14 cellular contexts compared by ENCODE assay signal in the genomic region with DNA sequence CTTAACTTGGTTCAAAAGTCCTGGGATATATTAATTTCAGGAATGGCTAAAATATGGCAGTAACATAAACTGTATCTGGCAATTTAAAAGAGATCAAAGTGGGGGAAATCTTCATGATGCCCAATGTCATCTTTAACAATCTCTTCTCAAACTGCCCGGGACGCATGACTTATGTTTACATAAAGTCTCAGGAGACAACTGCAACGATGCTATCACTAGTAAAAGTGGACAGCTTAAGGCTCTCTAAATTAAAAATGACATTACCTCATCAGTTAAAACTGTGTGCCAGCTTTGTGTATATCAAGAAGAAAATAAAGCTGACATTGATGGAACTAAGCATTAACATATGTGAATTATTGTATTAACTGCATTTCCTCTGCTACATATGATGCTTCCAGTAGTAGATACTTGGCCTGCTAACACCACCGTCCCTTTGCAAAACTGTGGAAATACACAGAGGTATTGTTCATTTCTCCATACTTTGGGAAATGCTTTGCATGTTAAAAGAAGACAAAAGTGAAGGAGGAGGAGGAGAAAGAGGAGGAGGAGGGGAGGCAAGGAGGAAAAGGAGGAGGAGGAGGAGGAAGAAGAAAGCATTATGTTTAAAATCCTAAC.
DNase-seq lines count a peak whose midpoint lies in the region; ATAC-seq, FAIRE-seq and TF ChIP-seq lines count a peak whose summit lies in the region.
"Had no signal": no experiment of that assay in that cellular context is flagged by ENCODE, and none has a peak within 500 bp of the region (broad histone marks: within the 10 kb centered on the region; RNA-seq: fewer than 3 reads in every experiment).

No MANE protein-coding gene starts in this region.

- H3K27ac ChIP-seq in A549 (peak overlapping the region; percentile 92 to 98), coronary artery (peak overlapping the region in 1 of 2 donors; percentile 86)

- H3K27me3 Mint-ChIP-seq in nephron (ENCODE audit: low read depth), result no peaks in the 10 kb centered on the region
- H3K27me3 Mint-ChIP-seq in naive thymus-derived CD8-positive, alpha-beta T cell, result peaks cover 0 to 8% (median 2%) of the 10 kb centered on the region in 5 donors

- peak overlapping the region; percentile 81 for H3K4me2 ChIP-seq in A549

- FAIRE-seq in A549 (lab: Jason Lieb, UNC), result peak; percentile 83

- CTCF ChIA-PET in A549 (lab: Yijun Ruan, JAX), result interaction anchor here (0.9 to 3.1 kb wide), 7 partner anchors 35 to 1366 kb away, joined by 3 to 27 read pairs (median 6); no protein-coding TSS in a partner anchor

- peaks cover 45% of the 10 kb centered on the region for H3K4me1 Mint-ChIP-seq in nephron
- peaks cover 0 to 4% (median 0%) of the 10 kb centered on the region in 4 donors for H3K4me1 Mint-ChIP-seq in naive thymus-derived CD8-positive, alpha-beta T cell

- TF ChIP-seq CTCF in A549 (IDR thresholded peaks at IDR 0.05), result no peak
- no peak for TF ChIP-seq CTCF in coronary artery (IDR thresholded peaks at IDR 0.05)
- no peak for TF ChIP-seq CTCF in nephron (IDR thresholded peaks at IDR 0.05; ENCODE audit: unreplicated experiment in 3 of 3)

- H3K9me3 Mint-ChIP-seq in nephron, result no peaks in the 10 kb centered on the region
- no peaks in the 10 kb centered on the region for H3K9me3 Mint-ChIP-seq in naive thymus-derived CD8-positive, alpha-beta T cell
- H3K9me3 Mint-ChIP-seq: natural killer cell; T-helper 1 cell treated with Interleukin-12 subunit alpha and Interleukin-12 subunit beta and Interleukin-4 antibody, amounts not matched to agents 30 μg/mL and 1 μg/mL, for 36 hours had no signal

- H3K4me1 ChIP-seq in A549, result peaks cover 81% of the 10 kb centered on the region

- peak overlapping the region; percentile 43 to 84 (median 74) for H3K27ac Mint-ChIP-seq in nephron
- H3K27ac Mint-ChIP-seq in naive thymus-derived CD8-positive, alpha-beta T cell, result no peak overlapping the region
- H3K27ac Mint-ChIP-seq: natural killer cell; T-helper 1 cell treated with Interleukin-12 subunit alpha and Interleukin-12 subunit beta and Interleukin-4 antibody, amounts not matched to agents 30 μg/mL and 1 μg/mL, for 36 hours had no signal

- peak overlapping the region in 1 of 3 experiments; percentile 25 for H3K4me3 Mint-ChIP-seq in nephron
- H3K4me3 Mint-ChIP-seq in naive thymus-derived CD8-positive, alpha-beta T cell, result no peak overlapping the region
- H3K4me3 Mint-ChIP-seq: natural killer cell; T-helper 1 cell treated with Interleukin-12 subunit alpha and Interleukin-12 subunit beta and Interleukin-4 antibody, amounts not matched to agents 30 μg/mL and 1 μg/mL, for 36 hours had no signal

- no peak for TF ChIP-seq EP300 in A549 (IDR thresholded peaks at IDR 0.05)

- DNase-seq in A549 (ENCODE audit: low read depth in 1 of 2, low spot score in 1 of 2), result no peak
- DNase-seq in LHCN-M2 (ENCODE audit: low read depth), result peak; percentile 52
- DNase-seq in coronary artery (ENCODE audit: low spot score), result no peak
- no peak for DNase-seq in HK-2 (ENCODE audit: unreplicated experiment)
- DNase-seq in naive thymus-derived CD8-positive, alpha-beta T cell, result no peak
- no peak for DNase-seq in activated naive CD4-positive, alpha-beta T cell treated with Interleukin-2 at 50 U/mL for 16 hours
- DNase-seq in NCI-H2029 (lab: John Stamatoyannopoulos, UW), result no peak
- DNase-seq: activated CD4-positive, alpha-beta T cell treated with anti-CD3 and anti-CD28 coated beads, Interleukin-2, amount 50 U/mL, for 4 hours; activated effector memory CD4-positive, alpha-beta T cell treated with anti-CD3 and anti-CD28 coated beads, Interleukin-2, amount 50 U/mL, for 16 hours; AML-193; natural killer cell; NCI-H2107 had no signal

- TF ChIP-seq POLR2A in A549 (IDR thresholded peaks at IDR 0.05; ENCODE audit: low read length), result no peak

- POLR2A ChIA-PET in A549 (lab: Yijun Ruan, JAX), result interaction anchor here (1.1 to 3.2 kb wide), 5 partner anchors 8 to 224 kb away, joined by 3 to 15 read pairs (median 9); no protein-coding TSS in a partner anchor
- POLR2A ChIA-PET in naive thymus-derived CD8-positive, alpha-beta T cell (lab: Charles Lee), result no interaction called here

- TF ChIP-seq RAD21 in A549 (conservative IDR thresholded peaks at IDR 0.05 in 1 of 2, IDR thresholded peaks at IDR 0.05 in 1 of 2), result no peak; a peak in 1 of 5 replicates

- H3K9me3 ChIP-seq in A549, result no peaks in the 10 kb centered on the region

- H3K36me3 Mint-ChIP-seq in nephron (ENCODE audit: low read depth), result peaks cover 51% of the 10 kb centered on the region
- peaks cover 0 to 4% (median 0%) of the 10 kb centered on the region in 3 donors for H3K36me3 Mint-ChIP-seq in naive thymus-derived CD8-positive, alpha-beta T cell
- H3K36me3 Mint-ChIP-seq: natural killer cell had no signal

- ATAC-seq in A549, result no peak
- no peak for ATAC-seq in naive thymus-derived CD8-positive, alpha-beta T cell
- ATAC-seq: natural killer cell had no signal

- WGBS in A549 (ENCODE audit: missing lambda C conversion rate), result 3% methylated on average over 4 of the region's 4 CpGs

- H3K4me3 ChIP-seq in A549 (peak overlapping the region; percentile 13; the same call in 1 of the 3 replicates), coronary artery (peak overlapping the region; percentile 62)

TF ChIP-seq in A549, 52 proteins besides CTCF, POLR2A, EP300 and RAD21 (continues in another document):
- TF ChIP-seq MAZ (IDR thresholded peaks at IDR 0.05; ENCODE audit: borderline replicate concordance, low read depth, low read length) (no peak), HOXB5 (CRISPR knock-in tag; IDR thresholded peaks at IDR 0.05) (no peak), FOSB (CRISPR knock-in tag; IDR thresholded peaks at IDR 0.05) (0 out of 2 replicates have a peak, but pooled peaks have one; percentile 20), NFE2L2 (conservative IDR thresholded peaks at IDR 0.05; ENCODE audit: low read length) (no peak), MYC (IDR thresholded peaks at IDR 0.05; ENCODE audit: borderline replicate concordance, low read length) (no peak), NPAS2 (CRISPR knock-in tag; IDR thresholded peaks at IDR 0.05; ENCODE audit: borderline replicate concordance) (no peak), FOSL2 (IDR thresholded peaks at IDR 0.05) (no peak), FOSL2 (CRISPR knock-in tag; IDR thresholded peaks at IDR 0.05) (no peak), TFCP2L1 (CRISPR knock-in tag; IDR thresholded peaks at IDR 0.05) (no peak), GATA3 (IDR thresholded peaks at IDR 0.05; ENCODE audit: borderline replicate concordance) (peak; percentile 49; the same call in 1 of the 2 replicates), MAFK (IDR thresholded peaks at IDR 0.05; ENCODE audit: partially characterized antibody) (no peak), RFX5 (IDR thresholded peaks at IDR 0.05) (no peak), FOXS1 (CRISPR knock-in tag; IDR thresholded peaks at IDR 0.05) (peak; percentile 33; the same call in 1 of the 2 replicates), PHF8 (IDR thresholded peaks at IDR 0.05; ENCODE audit: borderline replicate concordance, low read depth) (no peak), POLR2AphosphoS2 (conservative IDR thresholded peaks at IDR 0.05; ENCODE audit: low read length) (no peak), JUNB (IDR thresholded peaks at IDR 0.05) (0 out of 2 replicates have a peak, but pooled peaks have one; percentile 32), BHLHE40 (IDR thresholded peaks at IDR 0.05; ENCODE audit: low read depth, low read length) (no peak), E2F6 (IDR thresholded peaks at IDR 0.05; ENCODE audit: borderline replicate concordance, low read depth) (no peak), ESRRA (IDR thresholded peaks at IDR 0.05; ENCODE audit: borderline replicate concordance, low read length) (no peak), CBX8 (IDR thresholded peaks at IDR 0.05) (no peak), EHF (CRISPR knock-in tag; IDR thresholded peaks at IDR 0.05) (0 out of 2 replicates have a peak, but pooled peaks have one; percentile 30), ZSCAN20 (CRISPR knock-in tag; IDR thresholded peaks at IDR 0.05) (peak; percentile 33; the same call in 1 of the 2 replicates), SREBF2 (IDR thresholded peaks at IDR 0.05) (no peak), SMC3 (IDR thresholded peaks at IDR 0.05) (no peak), CHD4 (IDR thresholded peaks at IDR 0.05; ENCODE audit: borderline replicate concordance) (no peak), TP53 (CRISPR knock-in tag; IDR thresholded peaks at IDR 0.05) (no peak), ZFP36 (IDR thresholded peaks at IDR 0.05; ENCODE audit: borderline replicate concordance, partially characterized antibody) (no peak)
- TF ChIP-seq, protein P1, sequence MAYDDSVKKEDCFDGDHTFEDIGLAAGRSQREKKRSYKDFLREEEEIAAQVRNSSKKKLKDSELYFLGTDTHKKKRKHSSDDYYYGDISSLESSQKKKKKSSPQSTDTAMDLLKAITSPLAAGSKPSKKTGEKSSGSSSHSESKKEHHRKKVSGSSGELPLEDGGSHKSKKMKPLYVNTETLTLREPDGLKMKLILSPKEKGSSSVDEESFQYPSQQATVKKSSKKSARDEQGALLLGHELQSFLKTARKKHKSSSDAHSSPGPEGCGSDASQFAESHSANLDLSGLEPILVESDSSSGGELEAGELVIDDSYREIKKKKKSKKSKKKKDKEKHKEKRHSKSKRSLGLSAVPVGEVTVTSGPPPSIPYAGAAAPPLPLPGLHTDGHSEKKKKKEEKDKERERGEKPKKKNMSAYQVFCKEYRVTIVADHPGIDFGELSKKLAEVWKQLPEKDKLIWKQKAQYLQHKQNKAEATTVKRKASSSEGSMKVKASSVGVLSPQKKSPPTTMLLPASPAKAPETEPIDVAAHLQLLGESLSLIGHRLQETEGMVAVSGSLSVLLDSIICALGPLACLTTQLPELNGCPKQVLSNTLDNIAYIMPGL (CRISPR knock-in tag; IDR thresholded peaks at IDR 0.05; ENCODE audit: borderline replicate concordance), result no peak
- TF ChIP-seq, protein P2, sequence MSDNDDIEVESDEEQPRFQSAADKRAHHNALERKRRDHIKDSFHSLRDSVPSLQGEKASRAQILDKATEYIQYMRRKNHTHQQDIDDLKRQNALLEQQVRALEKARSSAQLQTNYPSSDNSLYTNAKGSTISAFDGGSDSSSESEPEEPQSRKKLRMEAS (IDR thresholded peaks at IDR 0.05), result peak; percentile 33; the same call in 1 of the 2 replicates

Comparison
In these comparisons a context has a peak if more than half of its experiments do, and no peak if none do; other contexts are left out.
1. H3K27ac Mint-ChIP-seq: peak in nephron (3 of 3); none in naive thymus-derived CD8-positive, alpha-beta T cell (0 of 10).